In the genomic region with DNA sequence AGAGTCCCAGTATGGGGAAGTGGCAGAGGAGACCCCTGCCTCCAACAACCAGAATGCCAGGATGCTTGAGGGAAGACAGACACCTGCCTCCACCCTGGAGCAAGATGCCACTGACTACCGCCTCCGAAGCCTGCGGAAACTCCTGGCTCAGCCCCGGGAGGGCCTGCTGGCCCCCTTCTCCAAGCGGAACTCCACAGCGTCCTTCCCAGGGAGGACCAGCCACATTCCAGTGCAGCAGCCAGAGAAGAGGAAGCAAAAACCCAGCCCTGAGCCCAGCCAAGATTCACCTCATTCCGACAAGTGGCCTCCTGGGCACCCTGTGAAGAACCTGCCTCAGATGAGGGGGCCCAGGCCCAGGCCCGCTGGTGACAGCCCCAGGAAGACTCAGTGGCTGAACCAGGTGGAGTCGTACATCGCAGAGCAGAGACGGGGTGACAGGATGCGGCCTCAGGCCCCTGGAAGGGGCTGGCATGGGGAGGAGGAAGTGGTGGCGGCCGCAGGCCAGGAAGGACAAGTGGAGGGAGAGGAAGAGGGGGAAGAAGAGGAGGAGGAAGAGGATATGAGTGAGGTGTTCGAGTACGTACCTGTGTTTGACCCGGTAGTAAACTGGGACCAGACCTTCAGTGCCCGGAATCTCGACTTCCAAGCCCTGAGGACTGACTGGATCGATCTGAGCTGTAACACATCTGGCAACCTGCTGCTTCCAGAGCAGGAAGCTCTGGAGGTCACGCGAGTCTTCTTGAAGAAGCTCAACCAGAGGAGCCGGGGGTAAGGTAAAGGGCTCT, we compare ENCODE assay signal across 12 cellular contexts.
DNase-seq lines count a peak whose midpoint lies in the region; ATAC-seq and TF ChIP-seq lines count a peak whose summit lies in the region.
"Had no signal": no experiment of that assay in that cellular context is flagged by ENCODE, and none has a peak within 500 bp of the region (broad histone marks: within the 10 kb centered on the region; RNA-seq: fewer than 3 reads in every experiment).

No MANE protein-coding gene starts in this region.

- DNase-seq in activated naive CD4-positive, alpha-beta T cell treated with anti-CD3 and anti-CD28 coated beads for 36 hours = peak; percentile 38
- DNase-seq in activated naive CD4-positive, alpha-beta T cell treated with Interleukin-2 at 50 U/mL for 16 hours = no peak
- DNase-seq in OCI-LY7 (ENCODE audit: low spot score) = peak; percentile 72
- DNase-seq in central memory CD4-positive, alpha-beta T cell = peak; percentile 55
- no peak for DNase-seq in stimulated activated naive B cell treated with anti-CD40 and anti-IgM and Interleukin-4, amounts not matched to agents 10 μg/mL and 1 μg/mL and 100 μg/mL, for 72 hours
- no peak for DNase-seq in HCEC 1CT
- DNase-seq in EL = no peak
- DNase-seq: NCI-H2029; stimulated activated CD4-positive, alpha-beta T cell treated with anti-CD3 and anti-CD28 coated beads, Interleukin-2, amount 100 ng/mL, for 24 hours had no signal

- H3K27ac Mint-ChIP-seq in activated naive CD4-positive, alpha-beta T cell treated with anti-CD3 and anti-CD28 coated beads for 36 hours = no peak overlapping the region
- H3K27ac Mint-ChIP-seq in stimulated activated naive B cell treated with anti-CD40 and anti-IgM and Interleukin-4, amounts not matched to agents 10 μg/mL and 1 μg/mL and 100 μg/mL, for 72 hours = peak overlapping the region; percentile 15
- H3K27ac Mint-ChIP-seq: neural progenitor cell had no signal

- peaks cover 4% of the 10 kb centered on the region; the same call in 1 of the 2 replicates for H3K79me2 ChIP-seq in OCI-LY7 (ENCODE audit: insufficient read depth, low read depth, low read length)

- H3K4me3 ChIP-seq in OCI-LY7 (ENCODE audit: low read depth, low read length, poor library complexity, severe bottlenecking) = peak overlapping the region; percentile 65
- H3K4me3 ChIP-seq: neural progenitor cell, thoracic aorta had no signal

- peak overlapping the region; percentile 59 for H2AFZ ChIP-seq in OCI-LY7 (ENCODE audit: low read length)
- H2AFZ ChIP-seq: neural progenitor cell had no signal

- no peaks in the 10 kb centered on the region for H4K20me1 ChIP-seq in OCI-LY7 (ENCODE audit: insufficient read depth, low read length)

- H3K9me3 Mint-ChIP-seq in activated naive CD4-positive, alpha-beta T cell treated with anti-CD3 and anti-CD28 coated beads for 36 hours = no peaks in the 10 kb centered on the region
- no peaks in the 10 kb centered on the region for H3K9me3 Mint-ChIP-seq in stimulated activated naive B cell treated with anti-CD40 and anti-IgM and Interleukin-4, amounts not matched to agents 10 μg/mL and 1 μg/mL and 100 μg/mL, for 72 hours
- H3K9me3 Mint-ChIP-seq: neural progenitor cell had no signal

- H3K9me3 ChIP-seq in OCI-LY7 (ENCODE audit: low read length) = no peaks in the 10 kb centered on the region
- H3K9me3 ChIP-seq: thoracic aorta had no signal

- no peaks in the 10 kb centered on the region for H3K27me3 Mint-ChIP-seq in activated naive CD4-positive, alpha-beta T cell treated with anti-CD3 and anti-CD28 coated beads for 36 hours (ENCODE audit: low read depth)
- peaks cover 0 to 28% of the 10 kb centered on the region in 2 donors for H3K27me3 Mint-ChIP-seq in stimulated activated naive B cell treated with anti-CD40 and anti-IgM and Interleukin-4, amounts not matched to agents 10 μg/mL and 1 μg/mL and 100 μg/mL, for 72 hours

- H3K4me2 ChIP-seq in OCI-LY7 (ENCODE audit: low read length) = peak overlapping the region; percentile 63
- H3K4me2 ChIP-seq: neural progenitor cell had no signal

- peaks cover 2% of the 10 kb centered on the region for H3K36me3 Mint-ChIP-seq in activated naive CD4-positive, alpha-beta T cell treated with anti-CD3 and anti-CD28 coated beads for 36 hours (ENCODE audit: low read depth)
- H3K36me3 Mint-ChIP-seq in stimulated activated naive B cell treated with anti-CD40 and anti-IgM and Interleukin-4, amounts not matched to agents 10 μg/mL and 1 μg/mL and 100 μg/mL, for 72 hours = no peaks in the 10 kb centered on the region
- H3K36me3 Mint-ChIP-seq: neural progenitor cell had no signal

- TF ChIP-seq CTCF in OCI-LY7 (conservative IDR thresholded peaks at IDR 0.05; ENCODE audit: low read length) = no peak

- intact Hi-C loops in activated naive CD4-positive, alpha-beta T cell treated with anti-CD3 and anti-CD28 coated beads for 36 hours (cut with micrococcal nuclease) = no loop called here
- intact Hi-C loops in OCI-LY7 (cut with micrococcal nuclease; ENCODE audit: unreplicated experiment) = no loop called here

- no peaks in the 10 kb centered on the region for H3K36me3 ChIP-seq in OCI-LY7 (ENCODE audit: insufficient read depth, low read length)
- H3K36me3 ChIP-seq: neural progenitor cell had no signal

- H3K4me3 Mint-ChIP-seq in activated naive CD4-positive, alpha-beta T cell treated with anti-CD3 and anti-CD28 coated beads for 36 hours = peak overlapping the region; percentile 13
- peak overlapping the region; percentile 67 to 76 for H3K4me3 Mint-ChIP-seq in stimulated activated naive B cell treated with anti-CD40 and anti-IgM and Interleukin-4, amounts not matched to agents 10 μg/mL and 1 μg/mL and 100 μg/mL, for 72 hours
- H3K4me3 Mint-ChIP-seq: neural progenitor cell had no signal

- no peaks in the 10 kb centered on the region for H3K9me2 ChIP-seq in OCI-LY7 (ENCODE audit: insufficient read depth, low read length)

- peak overlapping the region; percentile 11 for H3K27ac ChIP-seq in OCI-LY7 (ENCODE audit: low read depth, low read length, poor library complexity, severe bottlenecking)
- H3K27ac ChIP-seq: neural progenitor cell, thoracic aorta had no signal

- POLR2A ChIA-PET in OCI-LY7 (lab: Charles Lee) = no interaction called here

- CTCF ChIA-PET in activated naive CD4-positive, alpha-beta T cell treated with anti-CD3 and anti-CD28 coated beads for 36 hours (lab: Charles Lee) = interaction anchor here (0.6 to 1.3 kb wide), 4 partner anchors 57 to 101 kb away, joined by 3 to 6 read pairs (median 4); no protein-coding TSS in a partner anchor
- CTCF ChIA-PET in OCI-LY7 (lab: Charles Lee; ENCODE audit: unreplicated experiment) = interaction anchor here (0.5 to 0.9 kb wide), 3 partner anchors 15 to 1721 kb away, joined by 3 to 4 read pairs (median 3); no protein-coding TSS in a partner anchor

- H3K4me1 Mint-ChIP-seq in activated naive CD4-positive, alpha-beta T cell treated with anti-CD3 and anti-CD28 coated beads for 36 hours (ENCODE audit: low read depth) = peaks cover 26% of the 10 kb centered on the region
- peaks cover 4 to 9% of the 10 kb centered on the region in 2 donors for H3K4me1 Mint-ChIP-seq in stimulated activated naive B cell treated with anti-CD40 and anti-IgM and Interleukin-4, amounts not matched to agents 10 μg/mL and 1 μg/mL and 100 μg/mL, for 72 hours

- H3K4me1 ChIP-seq in OCI-LY7 (ENCODE audit: insufficient read depth, low read length, poor library complexity, severe bottlenecking) = peaks cover 32% of the 10 kb centered on the region
- H3K4me1 ChIP-seq: neural progenitor cell had no signal

- BruUV-seq in OCI-LY7 (replicated peaks; lab: Mats Ljungman, UMichigan) = no TSS peak

- ATAC-seq in stimulated activated naive B cell treated with anti-CD40 and anti-IgM and Interleukin-4, amounts not matched to agents 10 μg/mL and 1 μg/mL and 100 μg/mL, for 72 hours (replicated peaks) = peak; percentile 53 to 58
- ATAC-seq in GM21526 (IDR thresholded peaks at IDR 0.05; ENCODE audit: low FRiP score, unreplicated experiment) = no peak

Comparison
In these comparisons a context has a peak if more than half of its experiments do, and no peak if none do; other contexts are left out.
1. DNase-seq: peak in activated naive CD4-positive, alpha-beta T cell treated with anti-CD3 and anti-CD28 coated beads for 36 hours (single experiment), OCI-LY7 (single experiment) and central memory CD4-positive, alpha-beta T cell (single experiment); none in activated naive CD4-positive, alpha-beta T cell treated with Interleukin-2 at 50 U/mL for 16 hours (single experiment), stimulated activated naive B cell treated with anti-CD40 and anti-IgM and Interleukin-4, amounts not matched to agents 10 μg/mL and 1 μg/mL and 100 μg/mL, for 72 hours (single experiment), HCEC 1CT (single experiment) and EL (single experiment).